17 cellular contexts compared by ENCODE assay signal in the genomic region with DNA sequence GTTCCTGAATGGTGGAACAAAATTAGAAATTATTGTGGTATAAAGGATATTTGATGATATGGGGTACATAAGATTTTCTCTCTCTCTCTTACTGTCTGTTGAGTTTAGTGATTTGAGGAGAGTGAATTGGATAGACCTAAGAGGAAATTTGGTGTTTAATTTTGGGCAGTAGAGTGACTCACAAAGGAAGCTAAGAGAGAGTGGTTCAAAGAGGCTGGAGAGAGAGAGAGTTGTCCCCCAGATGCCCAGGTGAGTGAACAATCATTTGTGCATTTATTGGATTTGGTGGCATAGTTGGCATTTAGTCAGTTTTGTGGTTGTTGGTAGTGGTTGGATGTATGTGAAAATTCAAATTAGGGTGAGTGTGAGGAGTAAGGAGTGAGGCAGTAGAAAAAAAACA. TPM values are rescaled to one million over a fixed set of nuclear protein-coding genes. Genes with fewer than 3 reads are reported as not detected.
A peak's percentile ranks its signal among the peaks of the same experiment; 100 is the strongest.
DNase-seq lines count a peak whose midpoint lies in the region; ATAC-seq, FAIRE-seq and TF ChIP-seq lines count a peak whose summit lies in the region.
"Had no signal": no experiment of that assay in that cellular context is flagged by ENCODE, and none has a peak within 500 bp of the region (broad histone marks: within the 10 kb centered on the region; RNA-seq: fewer than 3 reads in every experiment).

No MANE protein-coding gene starts in this region.

- TF ChIP-seq CTCF in GM23338 (conservative IDR thresholded peaks at IDR 0.05; ENCODE audit: low read depth in 2 of 2): no peak
- TF ChIP-seq CTCF in MM.1S (IDR thresholded peaks at IDR 0.05; ENCODE audit: low read length): no peak

- H3F3A ChIP-seq in GM23338 (replicated peaks; ENCODE audit: low read depth): no peaks in the 10 kb centered on the region
- H3F3A ChIP-seq in MM.1S (ENCODE audit: insufficient read depth, low read length): no peaks in the 10 kb centered on the region

- H3K27me3 ChIP-seq in GM23338 (ENCODE audit: insufficient read depth) (no peaks in the 10 kb centered on the region), MM.1S (replicated peaks; ENCODE audit: insufficient read depth, low read length) (no peaks in the 10 kb centered on the region)
- H3K27me3 ChIP-seq: BE2C had no signal

- FAIRE-seq in GM12891 (lab: Jason Lieb, UNC): peak; percentile 40
- FAIRE-seq: A549, D721Med had no signal

- no peaks in the 10 kb centered on the region for H3K9me3 Mint-ChIP-seq in GM23338
- no peaks in the 10 kb centered on the region for H3K9me3 Mint-ChIP-seq in activated naive CD8-positive, alpha-beta T cell treated with anti-CD3 and anti-CD28 coated beads for 36 hours
- no peaks in the 10 kb centered on the region for H3K9me3 Mint-ChIP-seq in stimulated activated effector memory CD8-positive, alpha-beta T cell treated with anti-CD3 and anti-CD28 coated beads, Interleukin-12 subunit alpha, Interleukin-12 subunit beta, amount 100 ng/mL, for 72 hours
- H3K9me3 Mint-ChIP-seq: CD8-positive, alpha-beta T cell had no signal

- H3K36me3 ChIP-seq in GM23338 (ENCODE audit: insufficient read depth): no peaks in the 10 kb centered on the region
- H3K36me3 ChIP-seq in MM.1S (replicated peaks; ENCODE audit: insufficient read depth, low read length): no peaks in the 10 kb centered on the region
- H3K36me3 ChIP-seq: BE2C had no signal

- H3K4me2 ChIP-seq in GM23338 (no peak overlapping the region), MM.1S (ENCODE audit: low read depth, low read length) (no peak overlapping the region)
- H3K4me2 ChIP-seq: A549 had no signal

- H3K4me1 ChIP-seq in GM23338 (ENCODE audit: insufficient read depth) (peaks cover 11% of the 10 kb centered on the region; the same call in 1 of the 2 replicates), MM.1S (ENCODE audit: low read length) (no peaks in the 10 kb centered on the region)
- H3K4me1 ChIP-seq: A549, BE2C had no signal

- H2AFZ ChIP-seq in GM23338: no peak overlapping the region
- H2AFZ ChIP-seq in MM.1S (ENCODE audit: low read length): no peak overlapping the region
- H2AFZ ChIP-seq: GM23248 had no signal

- H3K27ac Mint-ChIP-seq in GM23338: peak overlapping the region; percentile 15; the same call in 1 of the 2 replicates
- H3K27ac Mint-ChIP-seq in activated naive CD8-positive, alpha-beta T cell treated with anti-CD3 and anti-CD28 coated beads for 36 hours: peak overlapping the region; percentile 1
- peak overlapping the region; percentile 2 for H3K27ac Mint-ChIP-seq in stimulated activated effector memory CD8-positive, alpha-beta T cell treated with anti-CD3 and anti-CD28 coated beads, Interleukin-12 subunit alpha, Interleukin-12 subunit beta, amount 100 ng/mL, for 72 hours
- H3K27ac Mint-ChIP-seq: CD8-positive, alpha-beta T cell had no signal

- DNase-seq in GM12891 (ENCODE audit: insufficient read length, low spot score) (no peak), GM23338 (ENCODE audit: low spot score) (no peak), MM.1S (no peak), DMS153 (lab: John Stamatoyannopoulos, UW) (no peak), ecto neural progenitor cell (ENCODE audit: low spot score) (no peak)
- DNase-seq in activated naive CD8-positive, alpha-beta T cell treated with anti-CD3 and anti-CD28 coated beads for 36 hours: no peak
- DNase-seq in stimulated activated effector memory CD8-positive, alpha-beta T cell treated with anti-CD3 and anti-CD28 coated beads, Interleukin-12 subunit alpha, Interleukin-12 subunit beta, amount 100 ng/mL, for 72 hours (ENCODE audit: low spot score in 2 of 2): no peak
- DNase-seq in activated CD4-positive, alpha-beta T cell treated with anti-CD3 and anti-CD28 coated beads, Interleukin-2, amount 50 U/mL, for 48 hours: no peak
- DNase-seq: BE2C; CD8-positive, alpha-beta T cell; COR-L47; GF-D8; GM23248; H7 had no signal

- no peaks in the 10 kb centered on the region for H3K79me2 ChIP-seq in GM23338 (replicated peaks; ENCODE audit: insufficient read depth)
- no peaks in the 10 kb centered on the region for H3K79me2 ChIP-seq in MM.1S (ENCODE audit: low read length)

- no peaks in the 10 kb centered on the region for H3K9me2 ChIP-seq in GM23338 (ENCODE audit: insufficient read depth)
- H3K9me2 ChIP-seq in MM.1S (replicated peaks; ENCODE audit: insufficient read depth, low read length): no peaks in the 10 kb centered on the region

- ATAC-seq in GM23338: no peak
- ATAC-seq in stimulated activated effector memory CD8-positive, alpha-beta T cell treated with anti-CD3 and anti-CD28 coated beads, Interleukin-12 subunit alpha, Interleukin-12 subunit beta, amount 100 ng/mL, for 72 hours: no peak
- ATAC-seq: A549; CD8-positive, alpha-beta T cell had no signal

- TF ChIP-seq POLR2A in GM12891 (IDR thresholded peaks at IDR 0.05; ENCODE audit: low read depth, low read length): no peak

- H3K27me3 Mint-ChIP-seq in GM23338 (ENCODE audit: insufficient read depth, low read depth, poor library complexity): no peaks in the 10 kb centered on the region
- H3K27me3 Mint-ChIP-seq in activated naive CD8-positive, alpha-beta T cell treated with anti-CD3 and anti-CD28 coated beads for 36 hours: no peaks in the 10 kb centered on the region

- no peak overlapping the region for H3K4me3 Mint-ChIP-seq in GM23338
- H3K4me3 Mint-ChIP-seq in activated naive CD8-positive, alpha-beta T cell treated with anti-CD3 and anti-CD28 coated beads for 36 hours: no peak overlapping the region
- no peak overlapping the region for H3K4me3 Mint-ChIP-seq in stimulated activated effector memory CD8-positive, alpha-beta T cell treated with anti-CD3 and anti-CD28 coated beads, Interleukin-12 subunit alpha, Interleukin-12 subunit beta, amount 100 ng/mL, for 72 hours
- H3K4me3 Mint-ChIP-seq: CD8-positive, alpha-beta T cell had no signal

- H3K9ac ChIP-seq in MM.1S (ENCODE audit: low read length): no peak overlapping the region
- H3K9ac ChIP-seq: GM23248 had no signal

- H3K36me3 Mint-ChIP-seq in GM23338 (ENCODE audit: low read depth): no peaks in the 10 kb centered on the region
- H3K36me3 Mint-ChIP-seq in activated naive CD8-positive, alpha-beta T cell treated with anti-CD3 and anti-CD28 coated beads for 36 hours: peaks cover 9% of the 10 kb centered on the region
- H3K36me3 Mint-ChIP-seq in stimulated activated effector memory CD8-positive, alpha-beta T cell treated with anti-CD3 and anti-CD28 coated beads, Interleukin-12 subunit alpha, Interleukin-12 subunit beta, amount 100 ng/mL, for 72 hours: no peaks in the 10 kb centered on the region

- peaks cover 23% of the 10 kb centered on the region; the same call in 2 of the 3 replicates for H3K4me1 Mint-ChIP-seq in GM23338
- H3K4me1 Mint-ChIP-seq in activated naive CD8-positive, alpha-beta T cell treated with anti-CD3 and anti-CD28 coated beads for 36 hours: peaks cover 41% of the 10 kb centered on the region
- peaks cover 42% of the 10 kb centered on the region for H3K4me1 Mint-ChIP-seq in stimulated activated effector memory CD8-positive, alpha-beta T cell treated with anti-CD3 and anti-CD28 coated beads, Interleukin-12 subunit alpha, Interleukin-12 subunit beta, amount 100 ng/mL, for 72 hours

- no peaks in the 10 kb centered on the region for H4K20me1 ChIP-seq in GM23338 (replicated peaks; ENCODE audit: insufficient read depth)
- no peaks in the 10 kb centered on the region for H4K20me1 ChIP-seq in MM.1S (ENCODE audit: insufficient read depth, low read length)

- no peaks in the 10 kb centered on the region for H3K9me3 ChIP-seq in MM.1S (replicated peaks; ENCODE audit: insufficient read depth, low read length)
- H3K9me3 ChIP-seq: A549, BE2C had no signal

- no peak overlapping the region for H3K4me3 ChIP-seq in GM23338
- H3K4me3 ChIP-seq in MM.1S (ENCODE audit: low read length): no peak overlapping the region
- H3K4me3 ChIP-seq: A549, GM23248 had no signal

- H3K27ac ChIP-seq in GM23338 (ENCODE audit: low read depth) (no peak overlapping the region), MM.1S (ENCODE audit: low read length) (no peak overlapping the region)
- H3K27ac ChIP-seq: A549, C4-2B, GM23248 had no signal

TF ChIP-seq in GM12891, 5 proteins besides CTCF, POLR2A, EP300 and RAD21:
- TF ChIP-seq POLR2AphosphoS5 (IDR thresholded peaks at IDR 0.05; ENCODE audit: low read depth, low read length) (no peak), SPI1 (IDR thresholded peaks at IDR 0.05; ENCODE audit: low read depth, low read length) (no peak), PAX5 (IDR thresholded peaks at IDR 0.05; ENCODE audit: insufficient read depth, low read length, severe bottlenecking) (no peak), TAF1 (IDR thresholded peaks at IDR 0.05; ENCODE audit: low read depth, low read length) (no peak)

TF ChIP-seq in GM23338, 12 proteins besides CTCF, POLR2A, EP300 and RAD21:
- TF ChIP-seq STAT1 (IDR thresholded peaks at IDR 0.05; ENCODE audit: unreplicated experiment) (no peak), EZH2phosphoT487 (IDR thresholded peaks at IDR 0.05; ENCODE audit: unreplicated experiment) (no peak)
TF ChIP-seq in GM23338: peak in this region for 0.

RNA-seq across cellular contexts. Expression of gene GPD2, which starts 56.8 kb away (rescaled TPM):
- 11.6 TPM for polyA plus RNA-seq in GM12891 (2012; ENCODE audit: low read depth, missing spikeins)
- 67.4 and 83.2 TPM in 2 replicates for total RNA-seq in GM23338 (2014; rRNA removed; shearing (Covaris generic))
- polyA plus RNA-seq in GM23338 (2016; fragmentation: Nextera tagmentation; extraction: Ambion mirVana): 7.6 and 9.4 TPM in 2 replicates
- total RNA-seq in activated naive CD8-positive, alpha-beta T cell treated with anti-CD3 and anti-CD28 coated beads for 36 hours: 10 to 100 TPM; 41.2 to 46.2 TPM
